Comparison of ENCODE assay signal across 24 cellular contexts in genomic region chr12:124616394-124617343, GRCh38. TPM values are rescaled to one million over a fixed set of nuclear protein-coding genes. Genes with fewer than 3 reads are reported as not detected.
A peak's percentile ranks its signal among the peaks of the same experiment; 100 is the strongest.
DNase-seq lines count a peak whose midpoint lies in the region; FAIRE-seq and TF ChIP-seq lines count a peak whose summit lies in the region.
"Had no signal": no experiment of that assay in that cellular context is flagged by ENCODE, and none has a peak within 500 bp of the region (broad histone marks: within the 10 kb centered on the region; RNA-seq: fewer than 3 reads in every experiment).

No MANE protein-coding gene starts in this region.

- H3K4me1 ChIP-seq in BLaER1 treated with 17β-estradiol and CSF1 and Interleukin-3, amounts not matched to agents 10 nM and 100 nM = peaks cover 9 to 29% (median 20%) of the 10 kb centered on the region in 10 experiments; a peak in 18 of 20 replicates
- peaks cover 40% of the 10 kb centered on the region for H3K4me1 ChIP-seq in keratinocyte (ENCODE audit: control insufficient read depth, extremely low read depth, insufficient read depth, low read length)
- H3K4me1 ChIP-seq in ascending aorta = peaks cover 2 to 14% of the 10 kb centered on the region in 2 donors
- H3K4me1 ChIP-seq: Peyer's patch had no signal

- H3K79me2 ChIP-seq in keratinocyte (ENCODE audit: control insufficient read depth, insufficient read depth, low read length) = no peaks in the 10 kb centered on the region

- H3K4me2 ChIP-seq in BLaER1 treated with 17β-estradiol and CSF1 and Interleukin-3, amounts not matched to agents 10 nM and 100 nM = peak overlapping the region; percentile 5 to 82 (median 57); a peak in 20 of 22 replicates
- peak overlapping the region; percentile 66 for H3K4me2 ChIP-seq in keratinocyte (ENCODE audit: control insufficient read depth, extremely low read depth, insufficient read depth, low read depth, low read length)
- H3K4me2 ChIP-seq: KMS-11 had no signal

- CTCF ChIA-PET in RWPE1 (lab: Yijun Ruan, JAX) = no interaction called here

- POLR2A ChIA-PET in RWPE1 (lab: Yijun Ruan, JAX; ENCODE audit: low non-redundant PET) = no interaction called here

- no peaks in the 10 kb centered on the region for H3K9me1 ChIP-seq in keratinocyte (ENCODE audit: control insufficient read depth, extremely low read depth, insufficient read depth, low read length)

- peak overlapping the region in 6 of 11 experiments; percentile 1 to 70 (median 54); a peak in 10 of 22 replicates for H3K27ac ChIP-seq in BLaER1 treated with 17β-estradiol and CSF1 and Interleukin-3, amounts not matched to agents 10 nM and 100 nM
- H3K27ac ChIP-seq in RWPE1 = peak overlapping the region; percentile 26; the same call in 1 of the 2 replicates
- H3K27ac ChIP-seq in keratinocyte (ENCODE audit: control insufficient read depth, insufficient read depth, low read length) = peak overlapping the region; percentile 23
- H3K27ac ChIP-seq in ascending aorta = no peak overlapping the region
- H3K27ac ChIP-seq: KMS-11, left lung, Peyer's patch, transverse colon had no signal

- H3K4me3 ChIP-seq in BLaER1 treated with 17β-estradiol and CSF1 and Interleukin-3, amounts not matched to agents 10 nM and 100 nM = peak overlapping the region in 1 of 10 experiments; percentile 3; a peak in 1 of 20 replicates
- H3K4me3 ChIP-seq in keratinocyte (ENCODE audit: control insufficient read depth in 2 of 3, extremely low read depth in 1 of 3, insufficient read depth in 2 of 3, low read depth in 1 of 3, low read length in 3 of 3) = no peak overlapping the region
- H3K4me3 ChIP-seq in ascending aorta = no peak overlapping the region
- H3K4me3 ChIP-seq: left lung, Peyer's patch, transverse colon had no signal

- H3K36me3 ChIP-seq in BLaER1 treated with 17β-estradiol and CSF1 and Interleukin-3, amounts not matched to agents 10 nM and 100 nM = no peaks in the 10 kb centered on the region
- H3K36me3 ChIP-seq in keratinocyte (ENCODE audit: control insufficient read depth in 2 of 2, extremely low read depth in 1 of 2, insufficient read depth in 2 of 2, low read length in 2 of 2) = no peaks in the 10 kb centered on the region
- no peaks in the 10 kb centered on the region for H3K36me3 ChIP-seq in ascending aorta
- H3K36me3 ChIP-seq: left lung, Peyer's patch, transverse colon had no signal

- peak overlapping the region in 6 of 11 experiments; percentile 1 to 49 (median 34); a peak in 7 of 22 replicates for H3K9ac ChIP-seq in BLaER1 treated with 17β-estradiol and CSF1 and Interleukin-3, amounts not matched to agents 10 nM and 100 nM
- peak overlapping the region; percentile 29 for H3K9ac ChIP-seq in keratinocyte (ENCODE audit: control insufficient read depth, extremely low read depth, insufficient read depth, low read length)
- H3K9ac ChIP-seq: KMS-11 had no signal

- in situ Hi-C loops in KBM-7 (cut with MboI; ENCODE audit: low pct_unique_long_range_greater_than_20kb, low sequenced_read_pairs) = no loop called here

- H3K9me3 ChIP-seq in BLaER1 treated with 17β-estradiol and CSF1 and Interleukin-3, amounts not matched to agents 10 nM and 100 nM (replicated peaks in 1 of 11) = peaks cover 6 to 20% (median 11%) of the 10 kb centered on the region in 11 experiments; a peak in 19 of 22 replicates
- H3K9me3 ChIP-seq in keratinocyte (ENCODE audit: control insufficient read depth, low read depth, low read length) (peaks cover 4% of the 10 kb centered on the region), ascending aorta (no peaks in the 10 kb centered on the region)
- H3K9me3 ChIP-seq: Peyer's patch, transverse colon had no signal

- FAIRE-seq in keratinocyte (lab: Jason Lieb, UNC) = peak; percentile 53
- FAIRE-seq: endothelial cell of umbilical vein, HTR-8/SVneo had no signal

- H3K27me3 ChIP-seq in BLaER1 treated with 17β-estradiol and CSF1 and Interleukin-3, amounts not matched to agents 10 nM and 100 nM = no peaks in the 10 kb centered on the region
- H3K27me3 ChIP-seq in keratinocyte (ENCODE audit: control insufficient read depth, extremely low read depth, insufficient read depth, low read length) = no peaks in the 10 kb centered on the region
- H3K27me3 ChIP-seq in ascending aorta = no peaks in the 10 kb centered on the region
- H3K27me3 ChIP-seq: left lung, Peyer's patch, transverse colon had no signal

- DNase-seq in KBM-7 = peak; percentile 31
- DNase-seq in RWPE1 (ENCODE audit: low spot score) = no peak
- DNase-seq in keratinocyte (ENCODE audit: low read depth, low spot score) = peak; percentile 92
- no peak for DNase-seq in stimulated activated CD4-positive, alpha-beta T cell treated with anti-CD3 and anti-CD28 coated beads, Interleukin-2, amount 100 ng/mL, for 48 hours
- DNase-seq in mesenteric fat pad (ENCODE audit: low spot score) = no peak
- no peak for DNase-seq in activated CD8-positive, alpha-beta memory T cell treated with anti-CD3 and anti-CD28 coated beads, Interleukin-2, amount 50 U/mL, for 4 hours
- no peak for DNase-seq in ascending aorta (ENCODE audit: low spot score in 2 of 2)
- DNase-seq: activated CD4-positive, alpha-beta T cell treated with anti-CD3 and anti-CD28 coated beads for 4 hours; activated CD8-positive, alpha-beta memory T cell treated with anti-CD3 and anti-CD28 coated beads for 24 hours; activated gamma-delta T cell treated with Interleukin-2 at 50 U/mL for 16 hours; activated T-cell treated with anti-CD3 and anti-CD28 coated beads, Interleukin-2, amount 50 U/mL, for 1 hour; GDM1; HCEC 1CT; midbrain; naive thymus-derived CD8-positive, alpha-beta T cell; NCI-H1048; NCI-H1694 treated with DMSO at 0.1 percent for 48 hours; Peyer's patch; transverse colon had no signal

- H4K20me1 ChIP-seq in BLaER1 treated with 17β-estradiol and CSF1 and Interleukin-3, amounts not matched to agents 10 nM and 100 nM = no peaks in the 10 kb centered on the region
- no peaks in the 10 kb centered on the region for H4K20me1 ChIP-seq in keratinocyte (ENCODE audit: control insufficient read depth, extremely low read depth, insufficient read depth, low read length)

- no peak for TF ChIP-seq CTCF in RWPE1 (conservative IDR thresholded peaks at IDR 0.05; ENCODE audit: low read depth)
- TF ChIP-seq CTCF in keratinocyte (optimal IDR thresholded peaks at IDR 0.05 in 1 of 3, IDR thresholded peaks at IDR 0.05 in 1 of 3, conservative IDR thresholded peaks at IDR 0.05 in 1 of 3; ENCODE audit: extremely low read depth in 1 of 3, insufficient read depth in 2 of 3, low read length in 3 of 3) = no peak
- TF ChIP-seq CTCF in ascending aorta (IDR thresholded peaks at IDR 0.05) = no peak

- intact Hi-C loops in ascending aorta (cut with DNase I) = no loop called here

- dilution Hi-C loops in keratinocyte (cut with MboI; ENCODE audit: extremely low pct_ligation_motif_present, low sequenced_read_pairs) = no loop called here

- peak overlapping the region; percentile 65 for H2AFZ ChIP-seq in keratinocyte (ENCODE audit: control insufficient read depth, low read length)

RNA-seq across cellular contexts. Expression of gene NCOR2, which starts 49.3 kb away (rescaled TPM):
- 4.7 to 10.3 TPM (median 5.0 TPM) in 3 replicates for polyA plus RNA-seq in keratinocyte
- 31.0 TPM for polyA plus RNA-seq in keratinocyte (2011; ENCODE audit: low read depth)
- 6.5 and 20.0 TPM in 2 replicates for polyA plus RNA-seq in keratinocyte (2011; cell fraction: cytosol; rRNA removed)
- polyA plus RNA-seq in keratinocyte (2011; cell fraction: nucleus; rRNA removed) = 43.3 and 69.5 TPM in 2 replicates
- polyA plus RNA-seq in keratinocyte (2012; ENCODE audit: low replicate concordance) = 35.3 and 75.7 TPM in 2 replicates
- 19.3 to 59.5 TPM (median 23.6 TPM) in 3 replicates for polyA minus RNA-seq in keratinocyte
- 40.7 TPM for polyA minus RNA-seq in keratinocyte (2011; cell fraction: cytosol; rRNA and poly(A)+ RNA removed)
- 50.3 and 64.5 TPM in 2 replicates for polyA minus RNA-seq in keratinocyte (2011; cell fraction: nucleus; rRNA and poly(A)+ RNA removed)
- 248 TPM for total RNA-seq in mesenteric fat pad
- total RNA-seq in ascending aorta = 134 TPM

Comparison
In these comparisons a context has a peak if more than half of its experiments do, and no peak if none do; other contexts are left out.
1. H3K27ac ChIP-seq: peak in BLaER1 treated with 17β-estradiol and CSF1 and Interleukin-3, amounts not matched to agents 10 nM and 100 nM (6 of 11), RWPE1 (single experiment) and keratinocyte (single experiment); none in ascending aorta (0 of 2).
2. DNase-seq: peak in KBM-7 (single experiment) and keratinocyte (single experiment); none in RWPE1 (single experiment), stimulated activated CD4-positive, alpha-beta T cell treated with anti-CD3 and anti-CD28 coated beads, Interleukin-2, amount 100 ng/mL, for 48 hours (0 of 2), mesenteric fat pad (single experiment), activated CD8-positive, alpha-beta memory T cell treated with anti-CD3 and anti-CD28 coated beads, Interleukin-2, amount 50 U/mL, for 4 hours (single experiment) and ascending aorta (0 of 2).